Comparison of ENCODE assay signal across 29 cellular contexts in the genomic region with DNA sequence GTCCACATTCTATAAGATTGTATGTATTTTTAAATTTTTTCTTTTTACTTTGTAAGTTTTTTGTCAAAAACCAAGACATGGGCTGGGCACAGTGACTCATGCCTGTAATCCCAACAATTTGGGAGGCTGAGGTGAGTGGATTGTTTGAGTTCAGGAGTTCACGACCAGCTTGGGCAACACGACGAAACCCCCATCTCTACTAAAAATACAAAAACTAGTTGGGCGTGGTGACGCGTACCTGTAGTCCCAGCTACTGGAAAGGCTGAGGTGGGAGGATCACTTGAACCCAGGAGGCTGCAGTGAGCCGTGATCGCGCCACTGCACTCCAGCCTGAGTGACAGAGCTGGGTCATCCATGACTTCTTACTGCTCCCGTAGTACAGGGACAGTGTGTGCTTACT.
"Had no signal": no experiment of that assay in that cellular context is flagged by ENCODE, and none has a peak within 500 bp of the region (broad histone marks: within the 10 kb centered on the region; RNA-seq: fewer than 3 reads in every experiment).

No MANE protein-coding gene starts in this region.

- H3K27me3 ChIP-seq: heart right ventricle, left lung, neural progenitor cell, neutrophil, right atrium auricular region, suprapubic skin, tibial artery, uterus had no signal

- H3K27ac ChIP-seq: heart right ventricle, left lung, lower lobe of right lung, neural progenitor cell, parathyroid adenoma, right atrium auricular region, skin epidermis, suprapubic skin, thoracic aorta, tibial artery, uterus had no signal

- H2AFZ ChIP-seq: neural progenitor cell, parathyroid adenoma had no signal

- FAIRE-seq: keratinocyte had no signal

- H3K4me3 Mint-ChIP-seq: mesothelial cell of epicardium; naive B cell; natural killer cell; nephron progenitor cell; neural progenitor cell; stimulated activated naive B cell treated with anti-CD40 and anti-IgM and Interleukin-4, amounts not matched to agents 10 μg/mL and 1 μg/mL and 100 μg/mL, for 72 hours; stimulated activated naive CD8-positive, alpha-beta T cell treated with anti-CD3 and anti-CD28 coated beads, Interleukin-15, Interleukin-2, amounts not matched to agents 100 ng/mL and 50 ng/mL, for 24 hours; type B pancreatic cell had no signal

- H3K36me3 Mint-ChIP-seq: mesothelial cell of epicardium; natural killer cell; neural progenitor cell; stimulated activated naive B cell treated with anti-CD40 and anti-IgM and Interleukin-4, amounts not matched to agents 10 μg/mL and 1 μg/mL and 100 μg/mL, for 72 hours; type B pancreatic cell had no signal

- H3K27me3 Mint-ChIP-seq: naive B cell; stimulated activated naive CD8-positive, alpha-beta T cell treated with anti-CD3 and anti-CD28 coated beads, Interleukin-15, Interleukin-2, amounts not matched to agents 100 ng/mL and 50 ng/mL, for 24 hours had no signal

- H3K36me3 ChIP-seq: heart right ventricle, left lung, lower lobe of right lung, neutrophil, right atrium auricular region, suprapubic skin, thoracic aorta, tibial artery, uterus had no signal

- H3K4me2 ChIP-seq: neural progenitor cell had no signal

- H3K9ac ChIP-seq: neural progenitor cell, parathyroid adenoma had no signal

- ATAC-seq: heart right ventricle; left colon; left lung; lower lobe of right lung; natural killer cell; sciatic nerve; stimulated activated naive B cell treated with anti-CD40 and anti-IgM and Interleukin-4, amounts not matched to agents 10 μg/mL and 1 μg/mL and 100 μg/mL, for 72 hours had no signal

- H3K9me3 ChIP-seq: neutrophil, suprapubic skin, thoracic aorta, uterus had no signal

- H3K4me1 ChIP-seq: left lung, parathyroid adenoma, tibial artery, uterus had no signal

- H3K27ac Mint-ChIP-seq: mesothelial cell of epicardium; natural killer cell; nephron progenitor cell; neural progenitor cell; stimulated activated naive B cell treated with anti-CD40 and anti-IgM and Interleukin-4, amounts not matched to agents 10 μg/mL and 1 μg/mL and 100 μg/mL, for 72 hours; stimulated activated naive CD8-positive, alpha-beta T cell treated with anti-CD3 and anti-CD28 coated beads, Interleukin-15, Interleukin-2, amounts not matched to agents 100 ng/mL and 50 ng/mL, for 24 hours; type B pancreatic cell had no signal

- H3K4me1 Mint-ChIP-seq: stimulated activated naive B cell treated with anti-CD40 and anti-IgM and Interleukin-4, amounts not matched to agents 10 μg/mL and 1 μg/mL and 100 μg/mL, for 72 hours had no signal

- DNase-seq: heart right ventricle; hippocampal formation; left colon; left lung; lower lobe of right lung; mesendoderm; naive B cell; natural killer cell; nephron progenitor cell; occipital lobe; stimulated activated CD4-positive, alpha-beta T cell treated with anti-CD3 and anti-CD28 coated beads, Interleukin-12 subunit alpha, Interleukin-12 subunit beta, amount 100 ng/mL, for 4 hours; stimulated activated CD4-positive, alpha-beta T cell treated with anti-CD3 and anti-CD28 coated beads, Interleukin-15, amount 100 ng/mL, for 24 hours; stimulated activated CD4-positive, alpha-beta T cell treated with anti-CD3 and anti-CD28 coated beads, Interleukin-2, amount 100 ng/mL, for 24 hours; stimulated activated CD4-positive, alpha-beta T cell treated with anti-CD3 and anti-CD28 coated beads, Interleukin-4, amount 100 ng/mL, for 1 hour; stimulated activated naive B cell treated with anti-CD40 and anti-IgM and Interleukin-4, amounts not matched to agents 10 μg/mL and 1 μg/mL and 100 μg/mL, for 72 hours; tibial artery; uterus had no signal

- H3K79me2 ChIP-seq: parathyroid adenoma had no signal

- H3K9me3 Mint-ChIP-seq: type B pancreatic cell had no signal

- H3K4me3 ChIP-seq: heart right ventricle, left lung, lower lobe of right lung, neural progenitor cell, right atrium auricular region, skin epidermis, suprapubic skin, thoracic aorta, tibial artery, uterus had no signal
